1 cellular context compared by ENCODE assay signal in the genomic region with DNA sequence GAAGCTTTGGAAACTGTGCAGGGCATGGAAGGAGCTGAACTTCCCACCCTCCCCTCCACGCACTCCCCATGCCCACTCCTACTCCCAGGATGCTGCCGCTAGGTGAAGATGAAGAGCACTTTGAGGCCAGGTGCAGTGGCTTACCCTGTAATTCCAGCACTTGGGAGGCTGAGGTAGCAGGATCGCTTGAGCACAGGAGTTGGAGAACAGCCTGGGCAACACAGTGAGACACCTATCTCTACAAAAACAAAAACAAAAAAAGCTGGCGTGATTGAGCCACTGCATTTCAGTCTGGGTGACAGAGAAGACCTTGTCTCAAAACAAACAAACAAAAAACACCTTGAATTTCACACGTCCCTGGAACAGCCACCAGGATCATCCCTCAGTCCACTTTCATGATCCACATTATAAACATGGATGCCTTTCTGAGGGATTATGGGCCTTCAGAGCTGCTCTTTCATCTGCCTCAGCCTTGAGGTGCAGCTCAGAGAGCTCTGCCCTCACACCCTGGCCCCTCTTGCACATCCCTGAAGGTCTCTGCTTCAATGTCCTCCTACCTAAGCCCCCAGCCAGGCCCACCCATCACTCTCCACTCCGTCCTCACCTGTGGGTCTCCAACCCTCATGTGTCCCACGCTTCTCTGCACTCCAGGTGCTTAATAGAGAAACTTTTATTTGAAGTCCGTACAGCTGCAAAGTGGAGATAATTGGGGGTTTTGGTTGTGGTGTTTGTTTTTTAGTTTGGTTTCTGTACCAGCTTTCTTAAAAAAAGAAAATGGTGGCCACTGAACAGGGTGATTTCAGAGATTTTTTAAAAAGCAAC.
TF ChIP-seq lines count a peak whose summit lies in the region.

No MANE protein-coding gene starts in this region.

TF ChIP-seq in K562, 482 proteins besides CTCF, POLR2A, EP300 and RAD21:
- TF ChIP-seq CREB1 (IDR thresholded peaks at IDR 0.05) (no peak), CREB1 (CRISPR knock-in tag; IDR thresholded peaks at IDR 0.05) (no peak), JUND (IDR thresholded peaks at IDR 0.05; ENCODE audit: borderline replicate concordance, low read depth, low read length) (0 out of 2 replicates have a peak, but pooled peaks have one; percentile 19), JUND (tag; IDR thresholded peaks at IDR 0.05; ENCODE audit: borderline replicate concordance, low read depth, low read length) (no peak), MIER1 (IDR thresholded peaks at IDR 0.05; ENCODE audit: low read depth) (0 out of 2 replicates have a peak, but pooled peaks have one; percentile 3), ZNF23 (CRISPR knock-in tag; IDR thresholded peaks at IDR 0.05) (no peak), TAF9B (IDR thresholded peaks at IDR 0.05; ENCODE audit: partially characterized antibody) (no peak), MEF2A (IDR thresholded peaks at IDR 0.05; ENCODE audit: control insufficient read depth, low read depth, low read length) (no peak), ARNT (IDR thresholded peaks at IDR 0.05) (no peak), ZNF75A (CRISPR knock-in tag; IDR thresholded peaks at IDR 0.05) (no peak), ZNF121 (CRISPR knock-in tag; conservative IDR thresholded peaks at IDR 0.05) (peak; percentile 53), TCFL5 (CRISPR knock-in tag; conservative IDR thresholded peaks at IDR 0.05) (no peak), CHD1 (IDR thresholded peaks at IDR 0.05; ENCODE audit: low read length) (no peak), SAP30 (IDR thresholded peaks at IDR 0.05; ENCODE audit: borderline replicate concordance, insufficient read depth, low read depth, low read length, poor library complexity, severe bottlenecking) (no peak), ATF1 (CRISPR knock-in tag; IDR thresholded peaks at IDR 0.05) (no peak), ATF1 (tag; IDR thresholded peaks at IDR 0.05) (no peak), SNIP1 (IDR thresholded peaks at IDR 0.05; ENCODE audit: low read depth) (no peak), ETV1 (tag; conservative IDR thresholded peaks at IDR 0.05; ENCODE audit: low read depth) (no peak), NELFE (IDR thresholded peaks at IDR 0.05; ENCODE audit: insufficient read depth, insufficient read length) (no peak), FOXA1 (IDR thresholded peaks at IDR 0.05; ENCODE audit: borderline replicate concordance) (no peak)
- TF ChIP-seq, protein P1, sequence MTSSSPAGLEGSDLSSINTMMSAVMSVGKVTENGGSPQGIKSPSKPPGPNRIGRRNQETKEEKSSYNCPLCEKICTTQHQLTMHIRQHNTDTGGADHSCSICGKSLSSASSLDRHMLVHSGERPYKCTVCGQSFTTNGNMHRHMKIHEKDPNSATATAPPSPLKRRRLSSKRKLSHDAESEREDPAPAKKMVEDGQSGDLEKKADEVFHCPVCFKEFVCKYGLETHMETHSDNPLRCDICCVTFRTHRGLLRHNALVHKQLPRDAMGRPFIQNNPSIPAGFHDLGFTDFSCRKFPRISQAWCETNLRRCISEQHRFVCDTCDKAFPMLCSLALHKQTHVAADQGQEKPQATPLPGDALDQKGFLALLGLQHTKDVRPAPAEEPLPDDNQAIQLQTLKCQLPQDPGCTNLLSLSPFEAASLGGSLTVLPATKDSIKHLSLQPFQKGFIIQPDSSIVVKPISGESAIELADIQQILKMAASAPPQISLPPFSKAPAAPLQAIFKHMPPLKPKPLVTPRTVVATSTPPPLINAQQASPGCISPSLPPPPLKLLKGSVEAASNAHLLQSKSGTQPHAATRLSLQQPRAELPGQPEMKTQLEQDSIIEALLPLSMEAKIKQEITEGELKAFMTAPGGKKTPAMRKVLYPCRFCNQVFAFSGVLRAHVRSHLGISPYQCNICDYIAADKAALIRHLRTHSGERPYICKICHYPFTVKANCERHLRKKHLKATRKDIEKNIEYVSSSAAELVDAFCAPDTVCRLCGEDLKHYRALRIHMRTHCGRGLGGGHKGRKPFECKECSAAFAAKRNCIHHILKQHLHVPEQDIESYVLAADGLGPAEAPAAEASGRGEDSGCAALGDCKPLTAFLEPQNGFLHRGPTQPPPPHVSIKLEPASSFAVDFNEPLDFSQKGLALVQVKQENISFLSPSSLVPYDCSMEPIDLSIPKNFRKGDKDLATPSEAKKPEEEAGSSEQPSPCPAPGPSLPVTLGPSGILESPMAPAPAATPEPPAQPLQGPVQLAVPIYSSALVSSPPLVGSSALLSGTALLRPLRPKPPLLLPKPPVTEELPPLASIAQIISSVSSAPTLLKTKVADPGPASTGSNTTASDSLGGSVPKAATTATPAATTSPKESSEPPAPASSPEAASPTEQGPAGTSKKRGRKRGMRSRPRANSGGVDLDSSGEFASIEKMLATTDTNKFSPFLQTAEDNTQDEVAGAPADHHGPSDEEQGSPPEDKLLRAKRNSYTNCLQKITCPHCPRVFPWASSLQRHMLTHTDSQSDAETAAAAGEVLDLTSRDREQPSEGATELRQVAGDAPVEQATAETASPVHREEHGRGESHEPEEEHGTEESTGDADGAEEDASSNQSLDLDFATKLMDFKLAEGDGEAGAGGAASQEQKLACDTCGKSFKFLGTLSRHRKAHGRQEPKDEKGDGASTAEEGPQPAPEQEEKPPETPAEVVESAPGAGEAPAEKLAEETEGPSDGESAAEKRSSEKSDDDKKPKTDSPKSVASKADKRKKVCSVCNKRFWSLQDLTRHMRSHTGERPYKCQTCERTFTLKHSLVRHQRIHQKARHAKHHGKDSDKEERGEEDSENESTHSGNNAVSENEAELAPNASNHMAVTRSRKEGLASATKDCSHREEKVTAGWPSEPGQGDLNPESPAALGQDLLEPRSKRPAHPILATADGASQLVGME (CRISPR knock-in tag; IDR thresholded peaks at IDR 0.05) = no peak
- TF ChIP-seq, protein P2, sequence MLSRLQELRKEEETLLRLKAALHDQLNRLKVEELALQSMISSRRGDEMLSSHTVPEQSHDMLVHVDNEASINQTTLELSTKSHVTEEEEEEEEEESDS (CRISPR knock-in tag; IDR thresholded peaks at IDR 0.05) = no peak
- TF ChIP-seq, protein P3, sequence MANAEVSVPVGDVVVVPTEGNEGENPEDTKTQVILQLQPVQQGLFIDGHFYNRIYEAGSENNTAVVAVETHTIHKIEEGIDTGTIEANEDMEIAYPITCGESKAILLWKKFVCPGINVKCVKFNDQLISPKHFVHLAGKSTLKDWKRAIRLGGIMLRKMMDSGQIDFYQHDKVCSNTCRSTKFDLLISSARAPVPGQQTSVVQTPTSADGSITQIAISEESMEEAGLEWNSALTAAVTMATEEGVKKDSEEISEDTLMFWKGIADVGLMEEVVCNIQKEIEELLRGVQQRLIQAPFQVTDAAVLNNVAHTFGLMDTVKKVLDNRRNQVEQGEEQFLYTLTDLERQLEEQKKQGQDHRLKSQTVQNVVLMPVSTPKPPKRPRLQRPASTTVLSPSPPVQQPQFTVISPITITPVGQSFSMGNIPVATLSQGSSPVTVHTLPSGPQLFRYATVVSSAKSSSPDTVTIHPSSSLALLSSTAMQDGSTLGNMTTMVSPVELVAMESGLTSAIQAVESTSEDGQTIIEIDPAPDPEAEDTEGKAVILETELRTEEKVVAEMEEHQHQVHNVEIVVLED (CRISPR knock-in tag; IDR thresholded peaks at IDR 0.05) = no peak
- TF ChIP-seq, protein P4, sequence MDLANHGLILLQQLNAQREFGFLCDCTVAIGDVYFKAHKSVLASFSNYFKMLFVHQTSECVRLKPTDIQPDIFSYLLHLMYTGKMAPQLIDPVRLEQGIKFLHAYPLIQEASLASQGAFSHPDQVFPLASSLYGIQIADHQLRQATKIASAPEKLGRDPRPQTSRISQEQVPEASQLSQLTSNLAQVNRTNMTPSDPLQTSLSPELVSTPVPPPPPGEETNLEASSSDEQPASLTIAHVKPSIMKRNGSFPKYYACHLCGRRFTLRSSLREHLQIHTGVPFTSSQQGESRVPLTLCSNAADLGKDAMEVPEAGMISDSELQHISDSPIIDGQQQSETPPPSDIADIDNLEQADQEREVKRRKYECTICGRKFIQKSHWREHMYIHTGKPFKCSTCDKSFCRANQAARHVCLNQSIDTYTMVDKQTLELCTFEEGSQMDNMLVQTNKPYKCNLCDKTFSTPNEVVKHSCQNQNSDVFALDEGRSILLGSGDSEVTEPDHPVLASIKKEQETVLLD (IDR thresholded peaks at IDR 0.05) = no peak
- TF ChIP-seq, protein P5, sequence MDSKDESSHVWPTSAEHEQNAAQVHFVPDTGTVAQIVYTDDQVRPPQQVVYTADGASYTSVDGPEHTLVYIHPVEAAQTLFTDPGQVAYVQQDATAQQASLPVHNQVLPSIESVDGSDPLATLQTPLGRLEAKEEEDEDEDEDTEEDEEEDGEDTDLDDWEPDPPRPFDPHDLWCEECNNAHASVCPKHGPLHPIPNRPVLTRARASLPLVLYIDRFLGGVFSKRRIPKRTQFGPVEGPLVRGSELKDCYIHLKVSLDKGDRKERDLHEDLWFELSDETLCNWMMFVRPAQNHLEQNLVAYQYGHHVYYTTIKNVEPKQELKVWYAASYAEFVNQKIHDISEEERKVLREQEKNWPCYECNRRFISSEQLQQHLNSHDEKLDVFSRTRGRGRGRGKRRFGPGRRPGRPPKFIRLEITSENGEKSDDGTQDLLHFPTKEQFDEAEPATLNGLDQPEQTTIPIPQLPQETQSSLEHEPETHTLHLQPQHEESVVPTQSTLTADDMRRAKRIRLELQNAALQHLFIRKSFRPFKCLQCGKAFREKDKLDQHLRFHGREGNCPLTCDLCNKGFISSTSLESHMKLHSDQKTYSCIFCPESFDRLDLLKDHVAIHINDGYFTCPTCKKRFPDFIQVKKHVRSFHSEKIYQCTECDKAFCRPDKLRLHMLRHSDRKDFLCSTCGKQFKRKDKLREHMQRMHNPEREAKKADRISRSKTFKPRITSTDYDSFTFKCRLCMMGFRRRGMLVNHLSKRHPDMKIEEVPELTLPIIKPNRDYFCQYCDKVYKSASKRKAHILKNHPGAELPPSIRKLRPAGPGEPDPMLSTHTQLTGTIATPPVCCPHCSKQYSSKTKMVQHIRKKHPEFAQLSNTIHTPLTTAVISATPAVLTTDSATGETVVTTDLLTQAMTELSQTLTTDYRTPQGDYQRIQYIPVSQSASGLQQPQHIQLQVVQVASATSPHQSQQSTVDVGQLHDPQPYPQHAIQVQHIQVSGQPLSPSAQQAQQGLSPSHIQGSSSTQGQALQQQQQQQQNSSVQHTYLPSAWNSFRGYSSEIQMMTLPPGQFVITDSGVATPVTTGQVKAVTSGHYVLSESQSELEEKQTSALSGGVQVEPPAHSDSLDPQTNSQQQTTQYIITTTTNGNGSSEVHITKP (IDR thresholded peaks at IDR 0.05; ENCODE audit: partially characterized antibody) = no peak
- TF ChIP-seq, protein P6, sequence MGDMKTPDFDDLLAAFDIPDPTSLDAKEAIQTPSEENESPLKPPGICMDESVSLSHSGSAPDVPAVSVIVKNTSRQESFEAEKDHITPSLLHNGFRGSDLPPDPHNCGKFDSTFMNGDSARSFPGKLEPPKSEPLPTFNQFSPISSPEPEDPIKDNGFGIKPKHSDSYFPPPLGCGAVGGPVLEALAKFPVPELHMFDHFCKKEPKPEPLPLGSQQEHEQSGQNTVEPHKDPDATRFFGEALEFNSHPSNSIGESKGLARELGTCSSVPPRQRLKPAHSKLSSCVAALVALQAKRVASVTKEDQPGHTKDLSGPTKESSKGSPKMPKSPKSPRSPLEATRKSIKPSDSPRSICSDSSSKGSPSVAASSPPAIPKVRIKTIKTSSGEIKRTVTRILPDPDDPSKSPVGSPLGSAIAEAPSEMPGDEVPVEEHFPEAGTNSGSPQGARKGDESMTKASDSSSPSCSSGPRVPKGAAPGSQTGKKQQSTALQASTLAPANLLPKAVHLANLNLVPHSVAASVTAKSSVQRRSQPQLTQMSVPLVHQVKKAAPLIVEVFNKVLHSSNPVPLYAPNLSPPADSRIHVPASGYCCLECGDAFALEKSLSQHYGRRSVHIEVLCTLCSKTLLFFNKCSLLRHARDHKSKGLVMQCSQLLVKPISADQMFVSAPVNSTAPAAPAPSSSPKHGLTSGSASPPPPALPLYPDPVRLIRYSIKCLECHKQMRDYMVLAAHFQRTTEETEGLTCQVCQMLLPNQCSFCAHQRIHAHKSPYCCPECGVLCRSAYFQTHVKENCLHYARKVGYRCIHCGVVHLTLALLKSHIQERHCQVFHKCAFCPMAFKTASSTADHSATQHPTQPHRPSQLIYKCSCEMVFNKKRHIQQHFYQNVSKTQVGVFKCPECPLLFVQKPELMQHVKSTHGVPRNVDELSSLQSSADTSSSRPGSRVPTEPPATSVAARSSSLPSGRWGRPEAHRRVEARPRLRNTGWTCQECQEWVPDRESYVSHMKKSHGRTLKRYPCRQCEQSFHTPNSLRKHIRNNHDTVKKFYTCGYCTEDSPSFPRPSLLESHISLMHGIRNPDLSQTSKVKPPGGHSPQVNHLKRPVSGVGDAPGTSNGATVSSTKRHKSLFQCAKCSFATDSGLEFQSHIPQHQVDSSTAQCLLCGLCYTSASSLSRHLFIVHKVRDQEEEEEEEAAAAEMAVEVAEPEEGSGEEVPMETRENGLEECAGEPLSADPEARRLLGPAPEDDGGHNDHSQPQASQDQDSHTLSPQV (IDR thresholded peaks at IDR 0.05) = 0 out of 2 replicates have a peak, but pooled peaks have one; percentile 27
